1 cellular context compared by ENCODE assay signal in genomic region chr19:49915271-49915670, GRCh38.
TF ChIP-seq lines count a peak whose summit lies in the region.

No MANE protein-coding gene starts in this region.

TF ChIP-seq in H1, 55 proteins besides CTCF, POLR2A, EP300 and RAD21:
- TF ChIP-seq YY1 (IDR thresholded peaks at IDR 0.05; ENCODE audit: low read depth, low read length) (no peak), BACH1 (IDR thresholded peaks at IDR 0.05; ENCODE audit: low read length) (no peak), POLR2AphosphoS5 (IDR thresholded peaks at IDR 0.05; ENCODE audit: low read depth, low read length) (peak; percentile 23; the same call in 1 of the 2 replicates), CBX8 (IDR thresholded peaks at IDR 0.05; ENCODE audit: borderline replicate concordance, low read depth, low read length) (no peak), NRF1 (IDR thresholded peaks at IDR 0.05; ENCODE audit: low read depth, low read length) (no peak), JUND (IDR thresholded peaks at IDR 0.05; ENCODE audit: low read length) (no peak), TCF12 (IDR thresholded peaks at IDR 0.05; ENCODE audit: low read depth, low read length) (no peak), ATF3 (IDR thresholded peaks at IDR 0.05; ENCODE audit: insufficient read depth, low read depth, low read length) (no peak)
